4 cellular contexts compared by ENCODE assay signal in the genomic region with DNA sequence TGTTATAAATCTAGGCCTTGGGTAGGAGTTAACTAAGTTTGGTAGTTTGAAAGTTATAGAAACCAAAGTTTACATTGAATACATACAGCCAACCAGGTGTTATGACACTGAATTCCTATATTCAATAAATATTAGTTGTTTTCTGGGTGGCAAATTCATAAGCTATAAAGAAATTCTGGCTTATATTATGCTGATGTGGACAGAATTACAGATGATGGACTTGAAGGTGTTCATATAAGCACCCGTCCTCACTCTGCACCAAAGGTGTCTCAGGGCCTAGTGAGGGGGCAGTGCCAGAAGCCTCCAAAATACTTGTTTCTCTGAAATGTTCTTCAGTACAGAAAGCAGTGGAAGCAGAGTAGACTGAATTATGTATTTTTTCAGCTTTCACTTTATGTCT.
TF ChIP-seq lines count a peak whose summit lies in the region.

No MANE protein-coding gene starts in this region.

TF ChIP-seq in SK-N-SH, 30 proteins besides CTCF, POLR2A, EP300 and RAD21 (continues in another document):
- TF ChIP-seq CHD2 (IDR thresholded peaks at IDR 0.05; ENCODE audit: low read length, partially characterized antibody) (no peak), REST (IDR thresholded peaks at IDR 0.05; ENCODE audit: low read depth, low read length) (no peak), USF1 (IDR thresholded peaks at IDR 0.05; ENCODE audit: borderline replicate concordance, low read depth) (no peak), FOXM1 (IDR thresholded peaks at IDR 0.05; ENCODE audit: low read depth) (no peak), MEF2A (IDR thresholded peaks at IDR 0.05; ENCODE audit: borderline replicate concordance, low read depth) (no peak), GATA2 (CRISPR knock-in tag; IDR thresholded peaks at IDR 0.05) (no peak), RFX5 (IDR thresholded peaks at IDR 0.05; ENCODE audit: low read length) (no peak), SMC3 (IDR thresholded peaks at IDR 0.05; ENCODE audit: low read depth, low read length) (no peak), SIN3A (IDR thresholded peaks at IDR 0.05; ENCODE audit: borderline replicate concordance, low read depth, low read length) (no peak)

TF ChIP-seq in SK-N-SH treated with all-trans-retinoic acid at 6 μM for 48 hours, 23 proteins besides CTCF, POLR2A, EP300 and RAD21:
- TF ChIP-seq ARNTL (CRISPR knock-in tag; IDR thresholded peaks at IDR 0.05; ENCODE audit: borderline replicate concordance, low read depth): no peak
- no peak for TF ChIP-seq TCF4 (CRISPR knock-in tag; IDR thresholded peaks at IDR 0.05; ENCODE audit: borderline replicate concordance)
- TF ChIP-seq PPARA (CRISPR knock-in tag; IDR thresholded peaks at IDR 0.05; ENCODE audit: borderline replicate concordance): no peak
- no peak for TF ChIP-seq ZNF8 (CRISPR knock-in tag; IDR thresholded peaks at IDR 0.05)
- no peak for TF ChIP-seq GLIS3 (CRISPR knock-in tag; IDR thresholded peaks at IDR 0.05)
- no peak for TF ChIP-seq TOX (CRISPR knock-in tag; IDR thresholded peaks at IDR 0.05; ENCODE audit: borderline replicate concordance)
- TF ChIP-seq CSDC2 (CRISPR knock-in tag; IDR thresholded peaks at IDR 0.05): no peak
- no peak for TF ChIP-seq BACH2 (CRISPR knock-in tag; IDR thresholded peaks at IDR 0.05; ENCODE audit: borderline replicate concordance)
- TF ChIP-seq PATZ1 (CRISPR knock-in tag; IDR thresholded peaks at IDR 0.05; ENCODE audit: borderline replicate concordance): no peak
- no peak for TF ChIP-seq ZNF565 (CRISPR knock-in tag; conservative IDR thresholded peaks at IDR 0.05; ENCODE audit: low read depth)
- no peak for TF ChIP-seq OSR1 (CRISPR knock-in tag; IDR thresholded peaks at IDR 0.05)
- no peak for TF ChIP-seq CREB5 (CRISPR knock-in tag; IDR thresholded peaks at IDR 0.05; ENCODE audit: low read depth)

TF ChIP-seq in A549, 52 proteins besides CTCF, POLR2A, EP300 and RAD21:
- no peak for TF ChIP-seq ELK1 (IDR thresholded peaks at IDR 0.05; ENCODE audit: low read depth, low read length)
- peak; percentile 36 for TF ChIP-seq MAFK (IDR thresholded peaks at IDR 0.05; ENCODE audit: partially characterized antibody)
- TF ChIP-seq HOXB5 (CRISPR knock-in tag; IDR thresholded peaks at IDR 0.05): no peak

TF ChIP-seq in IMR-90, 13 proteins besides CTCF, POLR2A, EP300 and RAD21:
- TF ChIP-seq CHD1 (IDR thresholded peaks at IDR 0.05; ENCODE audit: low read depth, low read length): no peak
- TF ChIP-seq MAFK (IDR thresholded peaks at IDR 0.05; ENCODE audit: low read depth, low read length): 0 out of 2 replicates have a peak, but pooled peaks have one; percentile 23
